8 cellular contexts compared by ENCODE assay signal in the genomic region with DNA sequence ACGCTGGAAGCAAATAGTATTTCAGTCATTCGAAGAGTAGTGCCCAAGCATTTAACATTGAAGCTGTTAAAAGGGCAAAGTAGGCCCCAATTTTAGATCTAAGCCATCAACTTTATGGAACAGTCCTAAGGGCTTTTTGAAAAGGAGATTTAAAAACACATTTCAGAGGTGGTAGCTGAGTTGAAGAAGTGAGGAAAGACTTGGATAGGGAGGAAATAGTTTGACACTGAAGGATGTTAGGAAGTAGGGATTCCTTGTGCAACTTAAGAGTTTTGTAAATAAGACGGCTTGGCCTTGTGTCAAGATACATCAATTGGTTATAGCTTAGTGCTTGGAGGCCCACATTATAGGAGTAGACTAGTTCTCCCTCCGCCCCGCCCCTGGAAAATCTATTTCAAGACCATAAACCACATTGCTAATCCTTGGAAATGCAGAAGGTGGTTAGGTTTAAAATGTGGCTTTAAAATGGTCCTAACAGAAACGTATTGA. TPM values are rescaled to one million over a fixed set of nuclear protein-coding genes. Genes with fewer than 3 reads are reported as not detected.
DNase-seq lines count a peak whose midpoint lies in the region; ATAC-seq and TF ChIP-seq lines count a peak whose summit lies in the region.

No MANE protein-coding gene starts in this region.

- peaks cover 23% of the 10 kb centered on the region for H3K4me1 ChIP-seq in foreskin keratinocyte

- CTCF ChIA-PET in activated B cell treated with CpG ODN at 0.5 μM for 24 hours (lab: Charles Lee): interaction anchor here (0.7 to 4.2 kb wide), 7 partner anchors 9 to 102 kb away, joined by 3 to 27 read pairs (median 5); partner anchors contain the start of genes LMBR1L and TUBA1A

- peak overlapping the region; percentile 48 for H3K4me3 ChIP-seq in LNCaP clone FGC (ENCODE audit: low read depth, low read length)
- H3K4me3 ChIP-seq in retinal pigment epithelial cell (ENCODE audit: low read length): peak overlapping the region; percentile 45

- DNase-seq in DMS 273 (lab: John Stamatoyannopoulos, UW; ENCODE audit: unreplicated experiment) (peak; percentile 59), DMS 273 treated with DMSO at 0.1 percent for 48 hours (lab: John Stamatoyannopoulos, UW) (no peak), LNCaP clone FGC (ENCODE audit: low read depth) (no peak), activated B cell treated with CpG ODN at 0.5 μM for 24 hours (no peak), foreskin keratinocyte (no peak), retinal pigment epithelial cell (ENCODE audit: low read depth) (peak; percentile 35)

- POLR2A ChIA-PET in activated B cell treated with CpG ODN at 0.5 μM for 24 hours (lab: Charles Lee): interaction anchor here (0.8 to 6.8 kb wide), 29 partner anchors 9 to 953 kb away, joined by 3 to 190 read pairs (median 10); partner anchors contain the start of genes BCDIN3D, DDN, LMBR1L and PRKAG1

- H3K9me3 Mint-ChIP-seq in activated B cell treated with CpG ODN at 0.5 μM for 24 hours: no peaks in the 10 kb centered on the region

- H3K27ac Mint-ChIP-seq in activated B cell treated with CpG ODN at 0.5 μM for 24 hours: peak overlapping the region; percentile 97

- no peaks in the 10 kb centered on the region for H3K27me3 Mint-ChIP-seq in activated B cell treated with CpG ODN at 0.5 μM for 24 hours

- TF ChIP-seq CTCF in LNCaP clone FGC (IDR thresholded peaks at IDR 0.05; ENCODE audit: control insufficient read depth, extremely low read depth, insufficient read depth): no peak
- no peak for TF ChIP-seq CTCF in activated B cell treated with CpG ODN at 0.5 μM for 24 hours (IDR thresholded peaks at IDR 0.05)
- no peak for TF ChIP-seq CTCF in foreskin keratinocyte (conservative IDR thresholded peaks at IDR 0.05)
- TF ChIP-seq CTCF in retinal pigment epithelial cell (conservative IDR thresholded peaks at IDR 0.05; ENCODE audit: low read depth, low read length): no peak

- ATAC-seq in activated B cell treated with CpG ODN at 0.5 μM for 24 hours (ENCODE audit: low read depth): no peak
- no peak for ATAC-seq in foreskin keratinocyte
- no peak for ATAC-seq in HG03439 (IDR thresholded peaks at IDR 0.05; ENCODE audit: unreplicated experiment)
- no peak for ATAC-seq in GM19397 (IDR thresholded peaks at IDR 0.05; ENCODE audit: unreplicated experiment)

- peak overlapping the region; percentile 89 for H3K4me3 Mint-ChIP-seq in activated B cell treated with CpG ODN at 0.5 μM for 24 hours

- H3K27ac ChIP-seq in foreskin keratinocyte: peak overlapping the region; percentile 4

- intact Hi-C loops in activated B cell treated with CpG ODN at 0.5 μM for 24 hours (cut with micrococcal nuclease): loop anchor here (1.0 to 5.0 kb wide), 4 partner anchors 29 to 416 kb away; partner anchors contain the start of genes CCNT1, DDX23 and PRKAG1

- H3K36me3 Mint-ChIP-seq in activated B cell treated with CpG ODN at 0.5 μM for 24 hours (ENCODE audit: low read depth): peaks cover 38% of the 10 kb centered on the region

- peaks cover 53% of the 10 kb centered on the region for H3K4me1 Mint-ChIP-seq in activated B cell treated with CpG ODN at 0.5 μM for 24 hours

- no peaks in the 10 kb centered on the region for H3K27me3 ChIP-seq in foreskin keratinocyte

RNA-seq across cellular contexts. Expression of gene TUBA1B, which starts 0.8 kb away (rescaled TPM):
- total RNA-seq in activated B cell treated with CpG ODN at 0.5 μM for 24 hours (916 and 951 TPM in 2 replicates), foreskin keratinocyte (2,512 and 3,077 TPM in 2 replicates)
- polyA plus RNA-seq in foreskin keratinocyte: 2,659 and 3,346 TPM in 2 replicates

RNA-seq across cellular contexts. Expression of gene LMBR1L, which starts 21.4 kb away (rescaled TPM):
- 64.2 and 79.9 TPM in 2 replicates for total RNA-seq in activated B cell treated with CpG ODN at 0.5 μM for 24 hours
- 19.5 and 25.1 TPM in 2 replicates for total RNA-seq in foreskin keratinocyte
- polyA plus RNA-seq in foreskin keratinocyte: 19.4 and 22.4 TPM in 2 replicates

RNA-seq across cellular contexts. Expression of gene DHH, which starts 37.4 kb away (rescaled TPM):
- total RNA-seq in activated B cell treated with CpG ODN at 0.5 μM for 24 hours: 0.09 TPM in 1 of 2 replicates, not detected in the other
- total RNA-seq in foreskin keratinocyte: not detected in 2 replicates
- not detected in 2 replicates for polyA plus RNA-seq in foreskin keratinocyte

RNA-seq across cellular contexts. Expression of gene TUBA1A, which starts 56.9 kb away (rescaled TPM):
- total RNA-seq in activated B cell treated with CpG ODN at 0.5 μM for 24 hours: 114 and 115 TPM in 2 replicates
- total RNA-seq in foreskin keratinocyte: 113 and 273 TPM in 2 replicates
- 117 and 269 TPM in 2 replicates for polyA plus RNA-seq in foreskin keratinocyte

Comparison
In these comparisons a context has a peak if more than half of its experiments do, and no peak if none do; other contexts are left out.
1. DNase-seq: peak in DMS 273 (single experiment) and retinal pigment epithelial cell (single experiment); none in DMS 273 treated with DMSO at 0.1 percent for 48 hours (single experiment), LNCaP clone FGC (single experiment), activated B cell treated with CpG ODN at 0.5 μM for 24 hours (single experiment) and foreskin keratinocyte (0 of 2).